Comparison of ENCODE assay signal across 8 cellular contexts in genomic region chr14:105528859-105529505, GRCh38. TPM values are rescaled to one million over a fixed set of nuclear protein-coding genes. Genes with fewer than 3 reads are reported as not detected.
DNase-seq lines count a peak whose midpoint lies in the region; ATAC-seq and TF ChIP-seq lines count a peak whose summit lies in the region.

No MANE protein-coding gene starts in this region.

- peak in 1 of 2 donors; percentile 37 for ATAC-seq in natural killer cell treated with Interleukin-12 subunit alpha and Interleukin-12 subunit beta and Interleukin-15 and Interleukin-18, amount 100 ng/mL, for 72 hours
- ATAC-seq in GM18502 (IDR thresholded peaks at IDR 0.05; ENCODE audit: poor library complexity, unreplicated experiment) (no peak), gastroesophageal sphincter (no peak)

- peaks cover 9 to 14% of the 10 kb centered on the region in 2 donors for H3K4me1 Mint-ChIP-seq in natural killer cell treated with Interleukin-12 subunit alpha and Interleukin-12 subunit beta and Interleukin-15 and Interleukin-18, amount 100 ng/mL, for 72 hours (ENCODE audit: low read depth in 2 of 2)
- no peaks in the 10 kb centered on the region for H3K4me1 Mint-ChIP-seq in endothelial cell (ENCODE audit: unreplicated experiment)

- intact Hi-C loops in ascending aorta (cut with DNase I) (loop anchor here (1.0 to 5.0 kb wide), 3 partner anchors 159 to 437 kb away; no protein-coding TSS in a partner anchor), tibial artery (cut with DNase I; ENCODE audit: low total_unique reads) (loop anchor here (5.0 kb wide), 2 partner anchors 37 to 82 kb away; partner anchors contain the start of gene TEDC1)

- no peaks in the 10 kb centered on the region for H3K9me3 Mint-ChIP-seq in natural killer cell treated with Interleukin-12 subunit alpha and Interleukin-12 subunit beta and Interleukin-15 and Interleukin-18, amount 100 ng/mL, for 72 hours
- H3K9me3 Mint-ChIP-seq in endothelial cell (ENCODE audit: unreplicated experiment), result no peaks in the 10 kb centered on the region

- TF ChIP-seq POLR2A in gastroesophageal sphincter (IDR thresholded peaks at IDR 0.05), result no peak

- H3K36me3 Mint-ChIP-seq in natural killer cell treated with Interleukin-12 subunit alpha and Interleukin-12 subunit beta and Interleukin-15 and Interleukin-18, amount 100 ng/mL, for 72 hours, result no peaks in the 10 kb centered on the region
- no peaks in the 10 kb centered on the region for H3K36me3 Mint-ChIP-seq in endothelial cell (ENCODE audit: low read depth, unreplicated experiment)

- TF ChIP-seq EP300 in gastroesophageal sphincter (IDR thresholded peaks at IDR 0.05), result no peak

- H3K27me3 ChIP-seq in ascending aorta (no peaks in the 10 kb centered on the region), tibial artery (peaks cover 0 to 59% of the 10 kb centered on the region in 2 donors), gastroesophageal sphincter (no peaks in the 10 kb centered on the region)

- TF ChIP-seq CTCF in ascending aorta (IDR thresholded peaks at IDR 0.05) (no peak), tibial artery (IDR thresholded peaks at IDR 0.05) (no peak), gastroesophageal sphincter (IDR thresholded peaks at IDR 0.05) (no peak), endothelial cell (IDR thresholded peaks at IDR 0.05; ENCODE audit: unreplicated experiment) (no peak)

- WGBS in gastroesophageal sphincter (ENCODE audit: low coverage in 1 of 2), 2 donors, result 60% methylated on average over 1 of the region's 65 CpGs; no CpG with 5 or more reads in 1 of the 2 donors

- no peaks in the 10 kb centered on the region for H3K9me3 ChIP-seq in ascending aorta
- no peaks in the 10 kb centered on the region for H3K9me3 ChIP-seq in tibial artery
- H3K9me3 ChIP-seq in gastroesophageal sphincter, result no peaks in the 10 kb centered on the region

- H3K4me1 ChIP-seq in ascending aorta (peaks cover 12 to 21% of the 10 kb centered on the region in 2 donors), tibial artery (peaks cover 0 to 39% (median 33%) of the 10 kb centered on the region in 4 donors), gastroesophageal sphincter (peaks cover 0 to 48% (median 18%) of the 10 kb centered on the region in 3 donors)

- H3K4me3 Mint-ChIP-seq in natural killer cell treated with Interleukin-12 subunit alpha and Interleukin-12 subunit beta and Interleukin-15 and Interleukin-18, amount 100 ng/mL, for 72 hours, result peak overlapping the region; percentile 72
- H3K4me3 Mint-ChIP-seq in endothelial cell (ENCODE audit: unreplicated experiment), result no peak overlapping the region

- peaks cover 0 to 7% of the 10 kb centered on the region in 2 donors for H3K27me3 Mint-ChIP-seq in natural killer cell treated with Interleukin-12 subunit alpha and Interleukin-12 subunit beta and Interleukin-15 and Interleukin-18, amount 100 ng/mL, for 72 hours
- peaks cover 23% of the 10 kb centered on the region for H3K27me3 Mint-ChIP-seq in endothelial cell (ENCODE audit: unreplicated experiment)

- H3K36me3 ChIP-seq in ascending aorta, result no peaks in the 10 kb centered on the region
- peaks cover 0 to 8% (median 4%) of the 10 kb centered on the region in 3 donors for H3K36me3 ChIP-seq in tibial artery
- peaks cover 0 to 22% of the 10 kb centered on the region in 2 donors for H3K36me3 ChIP-seq in gastroesophageal sphincter

- H3K4me3 ChIP-seq in ascending aorta (peak overlapping the region; percentile 69 to 91), tibial artery (peak overlapping the region; percentile 54 to 67), gastroesophageal sphincter (peak overlapping the region in 1 of 2 donors; percentile 64)

- H3K27ac Mint-ChIP-seq in natural killer cell treated with Interleukin-12 subunit alpha and Interleukin-12 subunit beta and Interleukin-15 and Interleukin-18, amount 100 ng/mL, for 72 hours, result no peak overlapping the region
- H3K27ac Mint-ChIP-seq in endothelial cell (ENCODE audit: unreplicated experiment), result no peak overlapping the region

- peak; percentile 54 to 75 for DNase-seq in activated CD4-positive, alpha-beta T cell treated with anti-CD3 and anti-CD28 coated beads for 4 hours
- no peak for DNase-seq in activated CD4-positive, alpha-beta T cell treated with anti-CD3 and anti-CD28 coated beads for 1 hour
- no peak for DNase-seq in ascending aorta (ENCODE audit: low spot score in 2 of 2)
- DNase-seq in natural killer cell treated with Interleukin-12 subunit alpha and Interleukin-12 subunit beta and Interleukin-15 and Interleukin-18, amount 100 ng/mL, for 72 hours (ENCODE audit: low spot score), result no peak
- DNase-seq in tibial artery, result peak in 1 of 2 donors; percentile 65
- DNase-seq in endothelial cell (ENCODE audit: low spot score), result no peak

- H3K27ac ChIP-seq in ascending aorta (no peak overlapping the region), tibial artery (no peak overlapping the region), gastroesophageal sphincter (peak overlapping the region in 1 of 4 donors; percentile 77)

RNA-seq across cellular contexts. Expression of gene TMEM121, which starts 2.6 kb away (rescaled TPM):
- total RNA-seq in ascending aorta (34.6 TPM), gastroesophageal sphincter (1 to 10 TPM; 3.9 to 6.7 (median 5.2) TPM), endothelial cell (ENCODE audit: unreplicated experiment) (1.6 TPM)
- 1 to 10 TPM; 1.8 to 4.2 TPM for total RNA-seq in natural killer cell treated with Interleukin-12 subunit alpha and Interleukin-12 subunit beta and Interleukin-15 and Interleukin-18, amount 100 ng/mL, for 72 hours

RNA-seq across cellular contexts. Expression of gene TEDC1, which starts 37.9 kb away (rescaled TPM):
- total RNA-seq in ascending aorta, result 12.7 TPM
- 10 to 100 TPM; 25.1 to 59.2 TPM for total RNA-seq in natural killer cell treated with Interleukin-12 subunit alpha and Interleukin-12 subunit beta and Interleukin-15 and Interleukin-18, amount 100 ng/mL, for 72 hours
- total RNA-seq in gastroesophageal sphincter, result 1 to 10 TPM; 4.6 to 7.9 (median 5.4) TPM
- 11.5 TPM for total RNA-seq in endothelial cell (ENCODE audit: unreplicated experiment)

RNA-seq across cellular contexts. Expression of gene CRIP1, which starts 42.3 kb away (rescaled TPM):
- 106 TPM for total RNA-seq in ascending aorta
- 10 to 100 TPM; 39.0 to 82.7 TPM for total RNA-seq in natural killer cell treated with Interleukin-12 subunit alpha and Interleukin-12 subunit beta and Interleukin-15 and Interleukin-18, amount 100 ng/mL, for 72 hours
- total RNA-seq in gastroesophageal sphincter, result 10 to 100 TPM; 11.2 to 57.9 (median 34.2) TPM
- total RNA-seq in endothelial cell (ENCODE audit: unreplicated experiment), result 2.5 TPM

RNA-seq across cellular contexts. Expression of gene CRIP2, which starts 54.4 kb away (rescaled TPM):
- 665 TPM for total RNA-seq in ascending aorta
- total RNA-seq in natural killer cell treated with Interleukin-12 subunit alpha and Interleukin-12 subunit beta and Interleukin-15 and Interleukin-18, amount 100 ng/mL, for 72 hours, result 1 to 10 TPM in 1 of 2 donors, under 1 TPM in 1; 0.98 to 2.2 TPM
- total RNA-seq in gastroesophageal sphincter, result 100 to 1,000 TPM; 165 to 518 (median 343) TPM
- 67.4 TPM for total RNA-seq in endothelial cell (ENCODE audit: unreplicated experiment)

Comparison
In these comparisons a context has a peak if more than half of its experiments do, and no peak if none do; other contexts are left out.
1. DNase-seq: peak in activated CD4-positive, alpha-beta T cell treated with anti-CD3 and anti-CD28 coated beads for 4 hours (2 of 2); none in activated CD4-positive, alpha-beta T cell treated with anti-CD3 and anti-CD28 coated beads for 1 hour (single experiment), ascending aorta (0 of 2), natural killer cell treated with Interleukin-12 subunit alpha and Interleukin-12 subunit beta and Interleukin-15 and Interleukin-18, amount 100 ng/mL, for 72 hours (single experiment) and endothelial cell (single experiment).